In genomic region chrX:103554687-103555417, GRCh38 we compare ENCODE assay signal across 8 cellular contexts. TPM values are rescaled to one million over a fixed set of nuclear protein-coding genes. Genes with fewer than 3 reads are reported as not detected.
A peak's percentile ranks its signal among the peaks of the same experiment; 100 is the strongest.
DNase-seq lines count a peak whose midpoint lies in the region; ATAC-seq and TF ChIP-seq lines count a peak whose summit lies in the region.

No MANE protein-coding gene starts in this region.

- DNase-seq in NOMO-1 (lab: John Stamatoyannopoulos, UW; ENCODE audit: unreplicated experiment in 2 of 2) (peak; percentile 23 to 62), NOMO-1 treated with dmso at 0.1 percent for 144 hours (lab: John Stamatoyannopoulos, UW; ENCODE audit: unreplicated experiment) (no peak), T-helper 22 cell (ENCODE audit: low read depth) (peak; percentile 36), iris pigment epithelial cell (ENCODE audit: low read depth) (peak; percentile 54), SW 1271 (lab: John Stamatoyannopoulos, UW) (no peak)
- DNase-seq in stimulated activated CD4-positive, alpha-beta T cell treated with anti-CD3 and anti-CD28 coated beads, Interleukin-2, amount 100 ng/mL, for 48 hours, result peak; percentile 51 to 55

- H3K4me3 Mint-ChIP-seq in brain, result peak overlapping the region; percentile 90 to 95 (median 93)

- TF ChIP-seq CTCF in brain (conservative IDR thresholded peaks at IDR 0.05), result no peak

- peak; percentile 95 for ATAC-seq in HG03159 (IDR thresholded peaks at IDR 0.05; ENCODE audit: unreplicated experiment)

- no peaks in the 10 kb centered on the region for H3K36me3 Mint-ChIP-seq in brain

- H3K27ac Mint-ChIP-seq in brain, result peak overlapping the region; percentile 92 to 98 (median 96)

- H3K4me1 Mint-ChIP-seq in brain, result peaks cover 32% of the 10 kb centered on the region

- H3K9me3 Mint-ChIP-seq in brain, result no peaks in the 10 kb centered on the region

- H3K27me3 Mint-ChIP-seq in brain, result peaks cover 18% of the 10 kb centered on the region

RNA-seq across cellular contexts. Expression of gene TCEAL4, which starts 30.5 kb away (rescaled TPM):
- polyA plus RNA-seq in brain (ENCODE audit: insufficient read depth, low read depth, low replicate concordance), result 126 TPM

RNA-seq across cellular contexts. Expression of gene RAB40A, which starts 35.6 kb away (rescaled TPM):
- 0.42 TPM for polyA plus RNA-seq in brain (ENCODE audit: insufficient read depth, low read depth, low replicate concordance)

RNA-seq across cellular contexts. Expression of gene TCEAL3, which starts 52.9 kb away (rescaled TPM):
- polyA plus RNA-seq in brain (ENCODE audit: insufficient read depth, low read depth, low replicate concordance), result 111 TPM

Comparison
In these comparisons a context has a peak if more than half of its experiments do, and no peak if none do; other contexts are left out.
1. DNase-seq: peak in NOMO-1 (2 of 2), T-helper 22 cell (single experiment), iris pigment epithelial cell (single experiment) and stimulated activated CD4-positive, alpha-beta T cell treated with anti-CD3 and anti-CD28 coated beads, Interleukin-2, amount 100 ng/mL, for 48 hours (2 of 2); none in NOMO-1 treated with dmso at 0.1 percent for 144 hours (single experiment) and SW 1271 (0 of 2).